12 cellular contexts compared by ENCODE assay signal in the genomic region with DNA sequence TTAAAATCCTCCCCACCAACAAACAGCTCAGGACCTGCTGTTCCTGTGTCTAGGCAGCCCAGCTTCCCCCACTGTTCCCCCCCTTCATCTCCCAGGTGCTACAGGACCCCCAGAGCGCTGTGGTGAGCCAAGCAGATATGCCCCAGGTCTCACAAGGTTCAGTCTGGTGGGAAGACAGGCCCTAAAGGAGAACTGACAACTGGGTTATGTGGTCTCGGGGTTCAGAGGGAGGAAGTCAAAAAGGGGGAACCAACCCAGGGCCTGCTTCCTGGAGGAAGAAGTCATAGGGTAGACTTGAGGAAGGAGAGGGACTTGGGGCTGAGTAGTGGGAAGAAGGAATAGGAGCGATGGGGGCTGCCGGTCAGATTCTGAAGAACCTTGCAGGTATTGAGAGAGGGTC. TPM values are rescaled to one million over a fixed set of nuclear protein-coding genes. Genes with fewer than 3 reads are reported as not detected.
A peak's percentile ranks its signal among the peaks of the same experiment; 100 is the strongest.
DNase-seq lines count a peak whose midpoint lies in the region; ATAC-seq, FAIRE-seq and TF ChIP-seq lines count a peak whose summit lies in the region.
"Had no signal": no experiment of that assay in that cellular context is flagged by ENCODE, and none has a peak within 500 bp of the region (broad histone marks: within the 10 kb centered on the region; RNA-seq: fewer than 3 reads in every experiment).

No MANE protein-coding gene starts in this region.

- no peak for FAIRE-seq in H54 (lab: Jason Lieb, UNC)
- FAIRE-seq: endometrium had no signal

- no peak for TF ChIP-seq RAD21 in liver (IDR thresholded peaks at IDR 0.05)

- ATAC-seq in GM18502 (IDR thresholded peaks at IDR 0.05; ENCODE audit: poor library complexity, unreplicated experiment) (no peak), HG03460 (IDR thresholded peaks at IDR 0.05; ENCODE audit: unreplicated experiment) (no peak)
- ATAC-seq: activated CD8-positive, alpha-beta T cell treated with anti-CD3 and anti-CD28 coated beads, Interleukin-2, amount 10 ng/mL, durations not matched to agents 7 days and 5 days had no signal

- no peak overlapping the region for H3K4me2 ChIP-seq in Karpas-422 (ENCODE audit: low read depth, low read length, poor library complexity, severe bottlenecking)

- peaks cover 20% of the 10 kb centered on the region for H3K4me1 Mint-ChIP-seq in activated naive CD8-positive, alpha-beta T cell treated with anti-CD3 and anti-CD28 coated beads for 36 hours

- no peak overlapping the region for H3K27ac ChIP-seq in Karpas-422 (ENCODE audit: low read length)
- H3K27ac ChIP-seq in liver (ENCODE audit: low read depth in 1 of 2, low read length in 2 of 2) = peak overlapping the region; percentile 66 to 87
- H3K27ac ChIP-seq in substantia nigra (ENCODE audit: low read depth, low read length, poor library complexity, severe bottlenecking) = peak overlapping the region; percentile 81

- H3K9me3 Mint-ChIP-seq in activated naive CD8-positive, alpha-beta T cell treated with anti-CD3 and anti-CD28 coated beads for 36 hours = no peaks in the 10 kb centered on the region

- no peaks in the 10 kb centered on the region for H3K27me3 ChIP-seq in Karpas-422 (ENCODE audit: low read length)
- H3K27me3 ChIP-seq in liver (ENCODE audit: control insufficient read depth in 4 of 4, insufficient read depth in 4 of 4, low read length in 3 of 4) = no peaks in the 10 kb centered on the region

- peak overlapping the region; percentile 16; the same call in 1 of the 2 replicates for H3K9ac ChIP-seq in Karpas-422 (ENCODE audit: low read length)
- H3K9ac ChIP-seq in liver (ENCODE audit: low read depth in 1 of 2, low read length in 2 of 2) = no peak overlapping the region

- no peak for TF ChIP-seq CTCF in liver (IDR thresholded peaks at IDR 0.05; ENCODE audit: low read depth, low read length, missing input control)

- no peaks in the 10 kb centered on the region for H3K36me3 Mint-ChIP-seq in activated naive CD8-positive, alpha-beta T cell treated with anti-CD3 and anti-CD28 coated beads for 36 hours

- no peak overlapping the region for H3K4me3 Mint-ChIP-seq in activated naive CD8-positive, alpha-beta T cell treated with anti-CD3 and anti-CD28 coated beads for 36 hours
- H3K4me3 Mint-ChIP-seq: activated CD8-positive, alpha-beta T cell treated with anti-CD3 and anti-CD28 coated beads, Interleukin-2, amount 10 ng/mL, durations not matched to agents 7 days and 5 days had no signal

- H3K9me2 ChIP-seq in Karpas-422 (replicated peaks; ENCODE audit: insufficient read depth, low read length) = no peaks in the 10 kb centered on the region

- DNase-seq in Karpas-422 (no peak), substantia nigra (lab: John Stamatoyannopoulos, UW) (peak in 11 of 49 donors; percentile 5 to 52 (median 28)), H54 (ENCODE audit: insufficient read length, low spot score) (no peak)
- no peak for DNase-seq in activated naive CD8-positive, alpha-beta T cell treated with anti-CD3 and anti-CD28 coated beads for 36 hours
- no peak for DNase-seq in activated T-cell treated with anti-CD3 and anti-CD28 coated beads, Interleukin-2, amount 50 U/mL, for 1 hour
- DNase-seq: activated CD8-positive, alpha-beta T cell treated with anti-CD3 and anti-CD28 coated beads, Interleukin-2, amount 10 ng/mL, durations not matched to agents 7 days and 5 days; NCI-H345 had no signal

- no peak for TF ChIP-seq POLR2A in H54 (IDR thresholded peaks at IDR 0.05; ENCODE audit: low read depth, low read length)

- H3K4me3 ChIP-seq in Karpas-422 (ENCODE audit: low read length) (no peak overlapping the region), liver (ENCODE audit: low read depth in 1 of 3, low read length in 3 of 3) (no peak overlapping the region)

- H3K79me2 ChIP-seq in Karpas-422 (ENCODE audit: low read length) = no peaks in the 10 kb centered on the region

- no peaks in the 10 kb centered on the region for H3K36me3 ChIP-seq in Karpas-422 (ENCODE audit: insufficient read depth, low read length)
- no peaks in the 10 kb centered on the region for H3K36me3 ChIP-seq in liver (ENCODE audit: control insufficient read depth in 4 of 4, insufficient read depth in 3 of 4, low read depth in 1 of 4, low read length in 3 of 4)

- H3K9me3 ChIP-seq in Karpas-422 (ENCODE audit: low read length) = no peaks in the 10 kb centered on the region
- no peaks in the 10 kb centered on the region for H3K9me3 ChIP-seq in liver (ENCODE audit: control insufficient read depth in 4 of 4, low read length in 3 of 4)

- H3K4me1 ChIP-seq in Karpas-422 (ENCODE audit: low read length) = peaks cover 31% of the 10 kb centered on the region
- H3K4me1 ChIP-seq in liver (ENCODE audit: control insufficient read depth in 4 of 4, insufficient read depth in 4 of 4, low read length in 3 of 4) = peaks cover 8 to 41% (median 33%) of the 10 kb centered on the region in 4 donors

- 90% methylated on average over 4 of the region's 4 CpGs for WGBS in liver

- H4K20me1 ChIP-seq in Karpas-422 (ENCODE audit: insufficient read depth, low read depth, low read length) = peaks cover 11% of the 10 kb centered on the region; the same call in 1 of the 2 replicates

- H3K27me3 Mint-ChIP-seq in activated naive CD8-positive, alpha-beta T cell treated with anti-CD3 and anti-CD28 coated beads for 36 hours = peaks cover 33% of the 10 kb centered on the region

- peak overlapping the region; percentile 6 for H3K27ac Mint-ChIP-seq in activated naive CD8-positive, alpha-beta T cell treated with anti-CD3 and anti-CD28 coated beads for 36 hours
- H3K27ac Mint-ChIP-seq: activated CD8-positive, alpha-beta T cell treated with anti-CD3 and anti-CD28 coated beads, Interleukin-2, amount 10 ng/mL, durations not matched to agents 7 days and 5 days had no signal

- H2AFZ ChIP-seq in Karpas-422 (ENCODE audit: low read length) = no peak overlapping the region

TF ChIP-seq in liver, 16 proteins besides CTCF, POLR2A, EP300 and RAD21 (continues in another document):
- TF ChIP-seq, protein P1, sequence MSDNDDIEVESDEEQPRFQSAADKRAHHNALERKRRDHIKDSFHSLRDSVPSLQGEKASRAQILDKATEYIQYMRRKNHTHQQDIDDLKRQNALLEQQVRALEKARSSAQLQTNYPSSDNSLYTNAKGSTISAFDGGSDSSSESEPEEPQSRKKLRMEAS (IDR thresholded peaks at IDR 0.05) = no peak
- TF ChIP-seq SP1 (IDR thresholded peaks at IDR 0.05) (no peak), HNF4G (IDR thresholded peaks at IDR 0.05) (no peak), TAF1 (conservative IDR thresholded peaks at IDR 0.05) (no peak), RXRA (IDR thresholded peaks at IDR 0.05) (no peak), GABPA (IDR thresholded peaks at IDR 0.05 in 1 of 2, conservative IDR thresholded peaks at IDR 0.05 in 1 of 2) (no peak), FOXA1 (IDR thresholded peaks at IDR 0.05) (no peak), HNF4A (conservative IDR thresholded peaks at IDR 0.05) (no peak), EGR1 (IDR thresholded peaks at IDR 0.05; ENCODE audit: low read depth in 2 of 2) (no peak)
- TF ChIP-seq, protein P2, sequence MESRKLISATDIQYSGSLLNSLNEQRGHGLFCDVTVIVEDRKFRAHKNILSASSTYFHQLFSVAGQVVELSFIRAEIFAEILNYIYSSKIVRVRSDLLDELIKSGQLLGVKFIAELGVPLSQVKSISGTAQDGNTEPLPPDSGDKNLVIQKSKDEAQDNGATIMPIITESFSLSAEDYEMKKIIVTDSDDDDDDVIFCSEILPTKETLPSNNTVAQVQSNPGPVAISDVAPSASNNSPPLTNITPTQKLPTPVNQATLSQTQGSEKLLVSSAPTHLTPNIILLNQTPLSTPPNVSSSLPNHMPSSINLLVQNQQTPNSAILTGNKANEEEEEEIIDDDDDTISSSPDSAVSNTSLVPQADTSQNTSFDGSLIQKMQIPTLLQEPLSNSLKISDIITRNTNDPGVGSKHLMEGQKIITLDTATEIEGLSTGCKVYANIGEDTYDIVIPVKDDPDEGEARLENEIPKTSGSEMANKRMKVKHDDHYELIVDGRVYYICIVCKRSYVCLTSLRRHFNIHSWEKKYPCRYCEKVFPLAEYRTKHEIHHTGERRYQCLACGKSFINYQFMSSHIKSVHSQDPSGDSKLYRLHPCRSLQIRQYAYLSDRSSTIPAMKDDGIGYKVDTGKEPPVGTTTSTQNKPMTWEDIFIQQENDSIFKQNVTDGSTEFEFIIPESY (IDR thresholded peaks at IDR 0.05) = no peak

RNA-seq across cellular contexts. Expression of gene RIPOR1, which starts 2.6 kb away (rescaled TPM):
- total RNA-seq in Karpas-422 (2014; rRNA removed; shearing (Covaris generic); ENCODE audit: low replicate concordance) = 1.3 and 2.9 TPM in 2 replicates
- total RNA-seq in activated naive CD8-positive, alpha-beta T cell treated with anti-CD3 and anti-CD28 coated beads for 36 hours = 10 to 100 TPM; 13.9 to 14.0 TPM
- total RNA-seq in liver = 10 to 100 TPM; 16.8 to 25.2 TPM
- 10 to 100 TPM in 1 of 2 donors, 1 to 10 TPM in 1; 7.6 to 13.8 TPM for polyA plus RNA-seq in liver

RNA-seq across cellular contexts. Expression of gene CTCF, which starts 31.1 kb away (rescaled TPM):
- 29.5 and 36.0 TPM in 2 replicates for total RNA-seq in Karpas-422 (2014; rRNA removed; shearing (Covaris generic); ENCODE audit: low replicate concordance)
- 10 to 100 TPM; 55.8 to 55.9 TPM for total RNA-seq in activated naive CD8-positive, alpha-beta T cell treated with anti-CD3 and anti-CD28 coated beads for 36 hours
- 10 to 100 TPM; 16.1 to 35.3 TPM for total RNA-seq in liver
- 10 to 100 TPM; 10.1 to 14.9 TPM for polyA plus RNA-seq in liver

RNA-seq across cellular contexts. Expression of gene AGRP, which starts 47.9 kb away (rescaled TPM):
- not detected in 2 replicates for total RNA-seq in Karpas-422 (2014; rRNA removed; shearing (Covaris generic); ENCODE audit: low replicate concordance)
- under 1 TPM in 1 of 2 experiments, not detected in 1; 0.40 TPM for total RNA-seq in activated naive CD8-positive, alpha-beta T cell treated with anti-CD3 and anti-CD28 coated beads for 36 hours
- not detected for total RNA-seq in liver
- polyA plus RNA-seq in liver = under 1 TPM; 0.18 to 0.50 TPM
- total RNA-seq: activated CD8-positive, alpha-beta T cell treated with anti-CD3 and anti-CD28 coated beads, Interleukin-2, amount 10 ng/mL, durations not matched to agents 7 days and 5 days; renal cortical epithelial cell had no signal

RNA-seq across cellular contexts. Expression of gene ATP6V0D1, which starts 50.3 kb away (rescaled TPM):
- 63.8 and 83.4 TPM in 2 replicates for total RNA-seq in Karpas-422 (2014; rRNA removed; shearing (Covaris generic); ENCODE audit: low replicate concordance)
- total RNA-seq in activated naive CD8-positive, alpha-beta T cell treated with anti-CD3 and anti-CD28 coated beads for 36 hours = 10 to 100 TPM; 33.0 to 33.6 TPM
- 10 to 100 TPM; 73.2 to 80.2 TPM for total RNA-seq in liver
- 10 to 100 TPM; 47.6 to 59.9 TPM for polyA plus RNA-seq in liver
